In the genomic region with DNA sequence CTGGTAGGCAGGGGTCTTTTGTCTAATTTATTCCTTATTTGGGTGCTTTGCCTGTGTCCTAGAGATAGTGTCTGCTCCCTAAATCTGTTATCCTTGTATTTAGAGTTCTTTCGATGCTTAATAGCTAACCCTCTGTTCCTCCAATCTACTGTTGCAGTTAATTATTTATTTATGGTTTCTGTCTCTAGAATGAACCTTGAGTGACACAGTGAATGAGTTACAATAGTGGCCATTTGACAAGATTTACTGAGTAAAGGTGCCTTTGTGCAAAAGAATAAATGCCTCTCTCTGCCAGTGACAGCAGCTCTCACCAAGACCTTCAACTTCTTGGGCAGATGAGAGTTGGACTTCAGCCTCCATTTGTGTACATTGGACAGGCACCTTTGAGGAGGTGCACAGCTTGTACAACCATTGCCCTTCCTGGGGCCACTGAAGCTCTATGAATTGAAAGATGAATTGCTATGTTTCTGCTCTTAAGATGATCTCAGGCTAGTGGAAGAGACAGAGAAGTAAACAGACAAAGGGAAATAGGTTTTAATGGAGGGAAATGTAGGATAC, we compare ENCODE assay signal across 20 cellular contexts.
DNase-seq lines count a peak whose midpoint lies in the region; ATAC-seq, FAIRE-seq and TF ChIP-seq lines count a peak whose summit lies in the region.
"Had no signal": no experiment of that assay in that cellular context is flagged by ENCODE, and none has a peak within 500 bp of the region (broad histone marks: within the 10 kb centered on the region; RNA-seq: fewer than 3 reads in every experiment).

No MANE protein-coding gene starts in this region.

- peak overlapping the region; percentile 81 for H2AFZ ChIP-seq in neural progenitor cell (replicated peaks)

- H3K4me1 ChIP-seq in neural progenitor cell: no peaks in the 10 kb centered on the region
- H3K4me1 ChIP-seq in adrenal gland (replicated peaks in 1 of 2): no peaks in the 10 kb centered on the region

- no peak overlapping the region for H3K4me2 ChIP-seq in neural progenitor cell

- ATAC-seq in HG02678 (IDR thresholded peaks at IDR 0.05; ENCODE audit: unreplicated experiment) (peak; percentile 34), HG03432 (IDR thresholded peaks at IDR 0.05; ENCODE audit: unreplicated experiment) (peak; percentile 40), GM18519 (IDR thresholded peaks at IDR 0.05; ENCODE audit: low FRiP score, unreplicated experiment) (no peak), HG02884 (IDR thresholded peaks at IDR 0.05; ENCODE audit: unreplicated experiment) (no peak)
- ATAC-seq: esophagus mucosa had no signal

- H3K36me3 ChIP-seq in neural progenitor cell: no peaks in the 10 kb centered on the region
- no peaks in the 10 kb centered on the region for H3K36me3 ChIP-seq in adrenal gland (replicated peaks in 1 of 2)
- H3K36me3 ChIP-seq: brain microvascular endothelial cell had no signal

- H3K27me3 ChIP-seq in neural progenitor cell (no peaks in the 10 kb centered on the region), adrenal gland (peaks cover 5% of the 10 kb centered on the region)
- H3K27me3 ChIP-seq: brain microvascular endothelial cell had no signal

- H3K79me2 ChIP-seq in neural progenitor cell (ENCODE audit: low read depth): no peaks in the 10 kb centered on the region

- TF ChIP-seq CTCF in neural progenitor cell (IDR thresholded peaks at IDR 0.05): no peak
- TF ChIP-seq CTCF in adrenal gland (IDR thresholded peaks at IDR 0.05): no peak

- H3F3A ChIP-seq in neural progenitor cell (ENCODE audit: low read depth): no peaks in the 10 kb centered on the region

- H3K9me3 ChIP-seq in neural progenitor cell (ENCODE audit: low read depth) (no peaks in the 10 kb centered on the region), adrenal gland (replicated peaks in 1 of 3) (no peaks in the 10 kb centered on the region)

- H3K4me1 Mint-ChIP-seq in neural progenitor cell: no peaks in the 10 kb centered on the region
- H3K4me1 Mint-ChIP-seq: activated naive CD8-positive, alpha-beta T cell treated with anti-CD3 and anti-CD28 coated beads for 36 hours; IgD-negative memory B cell; WTC11 had no signal

- no peak for DNase-seq in GM19239 (ENCODE audit: insufficient read length, low spot score)
- DNase-seq in neural progenitor cell (ENCODE audit: low spot score): no peak
- DNase-seq in activated T-cell treated with anti-CD3 and anti-CD28 coated beads, Interleukin-2, amount 50 U/mL, for 48 hours: no peak
- no peak for DNase-seq in adrenal gland
- DNase-seq: activated CD8-positive, alpha-beta memory T cell treated with anti-CD3 and anti-CD28 coated beads for 24 hours; activated naive CD8-positive, alpha-beta T cell treated with anti-CD3 and anti-CD28 coated beads for 36 hours; brain microvascular endothelial cell; NCI-H510A; posterior cingulate gyrus; SHP77 treated with DMSO at 0.1 percent for 48 hours had no signal

- H3K27ac ChIP-seq in neural progenitor cell (no peak overlapping the region), adrenal gland (no peak overlapping the region)
- H3K27ac ChIP-seq: brain microvascular endothelial cell, skin epidermis had no signal

- no peak overlapping the region for H3K27ac Mint-ChIP-seq in neural progenitor cell
- H3K27ac Mint-ChIP-seq: activated naive CD8-positive, alpha-beta T cell treated with anti-CD3 and anti-CD28 coated beads for 36 hours; activated T-helper 1 cell treated with anti-CD3 and anti-CD28 coated beads, Interleukin-12 subunit alpha, Interleukin-12 subunit beta, Interleukin-2, Interleukin-4 antibody, amounts not matched to agents 30 ng/mL and 10 ng/mL and 1 ng/mL, durations not matched to agents 14 hours and 24 hours and 36 hours; IgD-negative memory B cell; WTC11 had no signal

- FAIRE-seq in GM19239 (lab: Jason Lieb, UNC): peak; percentile 14

- H3K27me3 Mint-ChIP-seq in neural progenitor cell (ENCODE audit: insufficient read depth, low read depth): peaks cover 2% of the 10 kb centered on the region

- no peaks in the 10 kb centered on the region for H3K9me3 Mint-ChIP-seq in neural progenitor cell
- H3K9me3 Mint-ChIP-seq: activated naive CD8-positive, alpha-beta T cell treated with anti-CD3 and anti-CD28 coated beads for 36 hours; activated T-helper 1 cell treated with anti-CD3 and anti-CD28 coated beads, Interleukin-12 subunit alpha, Interleukin-12 subunit beta, Interleukin-2, Interleukin-4 antibody, amounts not matched to agents 30 ng/mL and 10 ng/mL and 1 ng/mL, durations not matched to agents 14 hours and 24 hours and 36 hours; IgD-negative memory B cell; WTC11 had no signal

- H3K9ac ChIP-seq in neural progenitor cell: no peak overlapping the region

- H4K20me1 ChIP-seq in neural progenitor cell (ENCODE audit: low read depth): no peaks in the 10 kb centered on the region

- WGBS in adrenal gland, 4 donors: 79 to 85% (median 82%) methylated on average over 1 of the region's 1 CpG

- no peak overlapping the region for H3K4me3 Mint-ChIP-seq in neural progenitor cell
- H3K4me3 Mint-ChIP-seq: activated naive CD8-positive, alpha-beta T cell treated with anti-CD3 and anti-CD28 coated beads for 36 hours; activated T-helper 1 cell treated with anti-CD3 and anti-CD28 coated beads, Interleukin-12 subunit alpha, Interleukin-12 subunit beta, Interleukin-2, Interleukin-4 antibody, amounts not matched to agents 30 ng/mL and 10 ng/mL and 1 ng/mL, durations not matched to agents 14 hours and 24 hours and 36 hours; IgD-negative memory B cell; WTC11 had no signal

- no peaks in the 10 kb centered on the region for H3K36me3 Mint-ChIP-seq in neural progenitor cell
- H3K36me3 Mint-ChIP-seq: activated naive CD8-positive, alpha-beta T cell treated with anti-CD3 and anti-CD28 coated beads for 36 hours; WTC11 had no signal

- H3K4me3 ChIP-seq in neural progenitor cell (no peak overlapping the region), adrenal gland (no peak overlapping the region)
- H3K4me3 ChIP-seq: lung, skin epidermis had no signal

- intact Hi-C loops in adrenal gland (cut with DNase I): no loop called here

- no peak for TF ChIP-seq POLR2A in adrenal gland (IDR thresholded peaks at IDR 0.05)

Comparison
In these comparisons a context has a peak if more than half of its experiments do, and no peak if none do; other contexts are left out.
1. ATAC-seq: peak in HG02678 (single experiment) and HG03432 (single experiment); none in GM18519 (single experiment) and HG02884 (single experiment).